8 cellular contexts compared by ENCODE assay signal in genomic region chr11:68031136-68031459, GRCh38. TPM values are rescaled to one million over a fixed set of nuclear protein-coding genes. Genes with fewer than 3 reads are reported as not detected.
A peak's percentile ranks its signal among the peaks of the same experiment; 100 is the strongest.
DNase-seq lines count a peak whose midpoint lies in the region; ATAC-seq and TF ChIP-seq lines count a peak whose summit lies in the region.

No MANE protein-coding gene starts in this region.

- ATAC-seq in lower lobe of right lung, result peak; percentile 37 to 52
- no peak for ATAC-seq in aorta (ENCODE audit: low FRiP score)

- H3K27me3 ChIP-seq in breast epithelium (no peaks in the 10 kb centered on the region), lower lobe of right lung (ENCODE audit: low read depth) (no peaks in the 10 kb centered on the region), aorta (ENCODE audit: control insufficient read depth in 1 of 2, insufficient read depth in 2 of 2, low read length in 1 of 2) (no peaks in the 10 kb centered on the region)

- H3K27ac ChIP-seq in 22Rv1 (peak overlapping the region; percentile 80), breast epithelium (peak overlapping the region; percentile 84 to 88), lower lobe of right lung (peak overlapping the region; percentile 87), aorta (ENCODE audit: low read depth in 1 of 2, low read length in 2 of 2) (peak overlapping the region in 1 of 2 donors; percentile 37)

- WGBS in aorta, 2 donors, result 9 to 10% methylated on average over 10 of the region's 10 CpGs

- TF ChIP-seq POLR2A in breast epithelium (IDR thresholded peaks at IDR 0.05), result no peak

- no peak for TF ChIP-seq CTCF in 22Rv1 (IDR thresholded peaks at IDR 0.05)
- TF ChIP-seq CTCF in breast epithelium (IDR thresholded peaks at IDR 0.05), result no peak
- no peak for TF ChIP-seq CTCF in lower lobe of right lung (IDR thresholded peaks at IDR 0.05)

- H3K4me3 ChIP-seq in breast epithelium (peak overlapping the region; percentile 83), lower lobe of right lung (peak overlapping the region; percentile 84), aorta (ENCODE audit: low read length in 2 of 2) (peak overlapping the region; percentile 36 to 71)

- H3K4me1 ChIP-seq in breast epithelium (peaks cover 4 to 9% of the 10 kb centered on the region in 2 donors), lower lobe of right lung (peaks cover 42% of the 10 kb centered on the region), aorta (ENCODE audit: control insufficient read depth in 1 of 2, insufficient read depth in 2 of 2, low read length in 2 of 2) (no peaks in the 10 kb centered on the region)

- no peaks in the 10 kb centered on the region for H3K36me3 ChIP-seq in breast epithelium
- peaks cover 47% of the 10 kb centered on the region for H3K36me3 ChIP-seq in lower lobe of right lung
- H3K36me3 ChIP-seq in aorta (ENCODE audit: control insufficient read depth in 1 of 2, insufficient read depth in 2 of 2, low read length in 1 of 2), result no peaks in the 10 kb centered on the region

- intact Hi-C loops in breast epithelium (cut with DNase I; ENCODE audit: low total_unique reads), result no loop called here
- intact Hi-C loops in lower lobe of right lung (cut with DNase I), result no loop called here
- intact Hi-C loops in aorta (cut with DNase I), result loop anchor here in 1 of 2 donors (2.0 kb wide), 1 partner anchor 20 kb away; the partner anchor contains the start of gene ALDH3B1

- DNase-seq in HuH-7.5 (ENCODE audit: low spot score) (peak; percentile 80), breast epithelium (ENCODE audit: low spot score in 2 of 2) (no peak), lower lobe of right lung (peak; percentile 65), aorta (no peak), AG08396 (ENCODE audit: low spot score) (no peak), NCI-H2227 treated with DMSO at 0.1 percent for 48 hours (lab: John Stamatoyannopoulos, UW) (no peak), NCI-H2196 treated with DMSO at 0.1 percent for 48 hours (lab: John Stamatoyannopoulos, UW; ENCODE audit: unreplicated experiment) (no peak)

- H3K9me3 ChIP-seq in breast epithelium (no peaks in the 10 kb centered on the region), lower lobe of right lung (no peaks in the 10 kb centered on the region), aorta (ENCODE audit: control insufficient read depth, low read length) (no peaks in the 10 kb centered on the region)

RNA-seq across cellular contexts. Expression of gene NDUFS8, which starts 0.6 kb away (rescaled TPM):
- 100 to 1,000 TPM; 105 to 117 (median 117) TPM for total RNA-seq in breast epithelium
- 95.5 TPM for total RNA-seq in lower lobe of right lung
- total RNA-seq in aorta, result 10 to 100 TPM; 70.1 to 76.7 TPM
- 100 to 1,000 TPM in 1 of 2 donors, 10 to 100 TPM in 1; 92.0 to 159 TPM for polyA plus RNA-seq in aorta

RNA-seq across cellular contexts. Expression of gene TCIRG1, which starts 7.7 kb away (rescaled TPM):
- 100 to 1,000 TPM in 1 of 3 donors, 10 to 100 TPM in 2; 71.4 to 135 (median 90.3) TPM for total RNA-seq in breast epithelium
- 276 TPM for total RNA-seq in lower lobe of right lung
- 100 to 1,000 TPM; 124 to 173 TPM for total RNA-seq in aorta
- 100 to 1,000 TPM in 1 of 2 donors, 10 to 100 TPM in 1; 47.5 to 485 TPM for polyA plus RNA-seq in aorta

RNA-seq across cellular contexts. Expression of gene ALDH3B1, which starts 21.0 kb away (rescaled TPM):
- total RNA-seq in breast epithelium, result 10 to 100 TPM in 2 of 3 donors, 1 to 10 TPM in 1; 9.8 to 26.4 (median 20.6) TPM
- total RNA-seq in lower lobe of right lung, result 104 TPM
- total RNA-seq in aorta, result 10 to 100 TPM; 10.9 to 12.4 TPM
- polyA plus RNA-seq in aorta, result 1 to 10 TPM; 9.1 TPM

RNA-seq across cellular contexts. Expression of gene UNC93B1, which starts 27.2 kb away (rescaled TPM):
- total RNA-seq in breast epithelium, result 10 to 100 TPM; 40.3 to 63.7 (median 49.8) TPM
- total RNA-seq in lower lobe of right lung, result 121 TPM
- total RNA-seq in aorta, result 10 to 100 TPM; 20.4 to 32.1 TPM
- polyA plus RNA-seq in aorta, result 10 to 100 TPM in 1 of 2 donors, 1 to 10 TPM in 1; 9.1 to 28.9 TPM

Comparison
In these comparisons a context has a peak if more than half of its experiments do, and no peak if none do; other contexts are left out.
1. DNase-seq: peak in HuH-7.5 (single experiment) and lower lobe of right lung (single experiment); none in breast epithelium (0 of 2), aorta (0 of 2), AG08396 (single experiment), NCI-H2227 treated with DMSO at 0.1 percent for 48 hours (single experiment) and NCI-H2196 treated with DMSO at 0.1 percent for 48 hours (single experiment).
2. Peak in every context shown above with its lines, with median percentiles within 50 percentile points of each other: H3K4me3 ChIP-seq.